In the genomic region with DNA sequence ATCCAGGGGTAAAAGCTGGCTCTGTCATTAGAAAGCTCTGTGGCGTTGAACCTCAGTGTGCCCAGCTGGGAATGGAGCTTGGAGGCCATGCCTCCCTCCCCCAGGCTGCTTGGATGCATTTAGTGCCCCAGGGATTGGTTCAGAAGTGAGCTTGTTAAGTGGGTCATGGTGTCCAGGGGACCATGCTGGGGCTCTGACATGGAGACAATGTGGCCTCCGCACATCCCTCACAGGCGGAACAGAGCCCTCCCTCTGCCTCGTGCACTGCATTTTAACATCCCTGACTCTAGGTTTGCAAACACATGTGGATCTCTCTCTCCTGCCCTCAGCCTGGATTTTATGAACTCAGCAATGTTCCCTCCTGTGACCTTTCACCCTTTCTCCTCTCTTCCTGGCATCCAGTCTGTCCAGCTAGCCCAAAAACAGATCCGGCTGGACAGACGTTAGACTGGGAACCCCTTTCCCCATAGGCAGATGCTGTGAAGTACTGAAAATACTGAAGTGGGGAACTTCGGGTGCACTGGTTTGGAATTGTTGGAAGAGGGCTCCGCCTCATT, we compare ENCODE assay signal across 1 cellular context.
TF ChIP-seq lines count a peak whose summit lies in the region.

No MANE protein-coding gene starts in this region.

TF ChIP-seq in HepG2, 621 proteins besides CTCF, POLR2A, EP300 and RAD21 (continued from another document):
- TF ChIP-seq, protein P1, sequence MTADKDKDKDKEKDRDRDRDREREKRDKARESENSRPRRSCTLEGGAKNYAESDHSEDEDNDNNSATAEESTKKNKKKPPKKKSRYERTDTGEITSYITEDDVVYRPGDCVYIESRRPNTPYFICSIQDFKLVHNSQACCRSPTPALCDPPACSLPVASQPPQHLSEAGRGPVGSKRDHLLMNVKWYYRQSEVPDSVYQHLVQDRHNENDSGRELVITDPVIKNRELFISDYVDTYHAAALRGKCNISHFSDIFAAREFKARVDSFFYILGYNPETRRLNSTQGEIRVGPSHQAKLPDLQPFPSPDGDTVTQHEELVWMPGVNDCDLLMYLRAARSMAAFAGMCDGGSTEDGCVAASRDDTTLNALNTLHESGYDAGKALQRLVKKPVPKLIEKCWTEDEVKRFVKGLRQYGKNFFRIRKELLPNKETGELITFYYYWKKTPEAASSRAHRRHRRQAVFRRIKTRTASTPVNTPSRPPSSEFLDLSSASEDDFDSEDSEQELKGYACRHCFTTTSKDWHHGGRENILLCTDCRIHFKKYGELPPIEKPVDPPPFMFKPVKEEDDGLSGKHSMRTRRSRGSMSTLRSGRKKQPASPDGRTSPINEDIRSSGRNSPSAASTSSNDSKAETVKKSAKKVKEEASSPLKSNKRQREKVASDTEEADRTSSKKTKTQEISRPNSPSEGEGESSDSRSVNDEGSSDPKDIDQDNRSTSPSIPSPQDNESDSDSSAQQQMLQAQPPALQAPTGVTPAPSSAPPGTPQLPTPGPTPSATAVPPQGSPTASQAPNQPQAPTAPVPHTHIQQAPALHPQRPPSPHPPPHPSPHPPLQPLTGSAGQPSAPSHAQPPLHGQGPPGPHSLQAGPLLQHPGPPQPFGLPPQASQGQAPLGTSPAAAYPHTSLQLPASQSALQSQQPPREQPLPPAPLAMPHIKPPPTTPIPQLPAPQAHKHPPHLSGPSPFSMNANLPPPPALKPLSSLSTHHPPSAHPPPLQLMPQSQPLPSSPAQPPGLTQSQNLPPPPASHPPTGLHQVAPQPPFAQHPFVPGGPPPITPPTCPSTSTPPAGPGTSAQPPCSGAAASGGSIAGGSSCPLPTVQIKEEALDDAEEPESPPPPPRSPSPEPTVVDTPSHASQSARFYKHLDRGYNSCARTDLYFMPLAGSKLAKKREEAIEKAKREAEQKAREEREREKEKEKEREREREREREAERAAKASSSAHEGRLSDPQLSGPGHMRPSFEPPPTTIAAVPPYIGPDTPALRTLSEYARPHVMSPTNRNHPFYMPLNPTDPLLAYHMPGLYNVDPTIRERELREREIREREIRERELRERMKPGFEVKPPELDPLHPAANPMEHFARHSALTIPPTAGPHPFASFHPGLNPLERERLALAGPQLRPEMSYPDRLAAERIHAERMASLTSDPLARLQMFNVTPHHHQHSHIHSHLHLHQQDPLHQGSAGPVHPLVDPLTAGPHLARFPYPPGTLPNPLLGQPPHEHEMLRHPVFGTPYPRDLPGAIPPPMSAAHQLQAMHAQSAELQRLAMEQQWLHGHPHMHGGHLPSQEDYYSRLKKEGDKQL (CRISPR knock-in tag; IDR thresholded peaks at IDR 0.05; ENCODE audit: low read depth), result no peak
- TF ChIP-seq ZNF263 (CRISPR knock-in tag; IDR thresholded peaks at IDR 0.05), result no peak
- TF ChIP-seq ZNF329 (CRISPR knock-in tag; IDR thresholded peaks at IDR 0.05; ENCODE audit: low read depth), result no peak
- TF ChIP-seq ATF1 (CRISPR knock-in tag; IDR thresholded peaks at IDR 0.05), result no peak
- TF ChIP-seq, protein P2, sequence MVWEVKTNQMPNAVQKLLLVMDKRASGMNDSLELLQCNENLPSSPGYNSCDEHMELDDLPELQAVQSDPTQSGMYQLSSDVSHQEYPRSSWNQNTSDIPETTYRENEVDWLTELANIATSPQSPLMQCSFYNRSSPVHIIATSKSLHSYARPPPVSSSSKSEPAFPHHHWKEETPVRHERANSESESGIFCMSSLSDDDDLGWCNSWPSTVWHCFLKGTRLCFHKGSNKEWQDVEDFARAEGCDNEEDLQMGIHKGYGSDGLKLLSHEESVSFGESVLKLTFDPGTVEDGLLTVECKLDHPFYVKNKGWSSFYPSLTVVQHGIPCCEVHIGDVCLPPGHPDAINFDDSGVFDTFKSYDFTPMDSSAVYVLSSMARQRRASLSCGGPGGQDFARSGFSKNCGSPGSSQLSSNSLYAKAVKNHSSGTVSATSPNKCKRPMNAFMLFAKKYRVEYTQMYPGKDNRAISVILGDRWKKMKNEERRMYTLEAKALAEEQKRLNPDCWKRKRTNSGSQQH (CRISPR knock-in tag; IDR thresholded peaks at IDR 0.05; ENCODE audit: low read depth), result no peak
- TF ChIP-seq FLYWCH1 (CRISPR knock-in tag; IDR thresholded peaks at IDR 0.05), result no peak
- no peak for TF ChIP-seq TAF15 (IDR thresholded peaks at IDR 0.05; ENCODE audit: low read depth, low read length, poor library complexity, severe bottlenecking)
